Comparison of ENCODE assay signal across 8 cellular contexts in the genomic region with DNA sequence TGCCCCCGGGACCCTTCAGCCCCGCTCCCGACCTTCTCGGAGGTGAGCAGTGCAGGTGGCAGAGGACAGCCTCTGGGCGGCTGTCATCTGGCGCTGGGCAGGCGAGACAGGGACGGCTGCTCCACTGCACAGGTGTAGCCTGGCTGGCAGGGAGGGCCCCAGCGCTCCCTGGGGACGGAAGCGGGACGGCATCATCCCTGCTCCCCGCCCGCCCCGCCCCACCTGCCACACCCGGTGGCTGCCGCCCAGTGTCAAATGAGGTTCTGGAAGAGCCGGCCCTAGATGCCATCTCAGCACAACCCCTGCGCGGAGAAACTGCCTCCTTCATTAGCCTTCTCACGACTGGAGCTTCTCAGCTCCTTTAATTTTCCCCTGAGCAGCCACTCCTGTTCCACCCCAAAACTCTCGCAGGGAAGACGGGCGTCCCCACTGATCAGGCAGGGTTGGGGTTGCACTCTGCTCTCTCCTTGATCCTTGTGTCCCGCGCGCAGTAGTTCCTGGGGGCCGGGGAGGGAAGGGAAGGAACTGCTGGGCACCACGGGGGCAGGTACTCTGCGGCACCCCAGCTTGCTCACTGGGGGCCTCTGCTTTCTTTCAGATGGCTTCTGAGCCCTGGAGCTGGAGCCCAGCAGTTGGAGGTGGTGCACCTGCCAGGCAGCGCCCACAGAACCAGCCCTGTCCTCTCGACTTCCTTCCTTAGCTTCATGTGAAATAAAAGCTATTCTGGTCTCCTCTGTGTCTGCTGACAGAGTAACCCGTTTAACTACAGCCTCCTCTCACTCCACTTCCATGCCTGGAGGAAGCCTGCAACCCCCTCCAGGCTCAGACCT. TPM values are rescaled to one million over a fixed set of nuclear protein-coding genes. Genes with fewer than 3 reads are reported as not detected.
DNase-seq lines count a peak whose midpoint lies in the region; ATAC-seq and TF ChIP-seq lines count a peak whose summit lies in the region.

No MANE protein-coding gene starts in this region.

- no peaks in the 10 kb centered on the region for H3K36me3 ChIP-seq in GM23248 (ENCODE audit: low read depth)
- H3K36me3 ChIP-seq in gastroesophageal sphincter, result peaks cover 0 to 18% of the 10 kb centered on the region in 2 donors
- H3K36me3 ChIP-seq in tibial nerve, result peaks cover 0 to 18% (median 0%) of the 10 kb centered on the region in 3 donors

- peaks cover 2% of the 10 kb centered on the region for H3K27me3 Mint-ChIP-seq in activated CD4-positive, alpha-beta T cell treated with anti-CD3 and anti-CD28 coated beads for 36 hours

- TF ChIP-seq CTCF in gastroesophageal sphincter (IDR thresholded peaks at IDR 0.05) (no peak), tibial nerve (IDR thresholded peaks at IDR 0.05) (no peak)

- H3K27ac Mint-ChIP-seq in activated CD4-positive, alpha-beta T cell treated with anti-CD3 and anti-CD28 coated beads for 36 hours, result peak overlapping the region; percentile 52

- WGBS in GM23248 (ENCODE audit: low coverage in 1 of 2, low lambda C conversion rate in 2 of 2, missing lambda C conversion rate in 2 of 2), 2 experiments, result 31 to 32% methylated on average over 27 to 31 of the region's 33 CpGs
- 21% methylated on average over 3 of the region's 33 CpGs; no CpG with 5 or more reads in 1 of the 2 donors for WGBS in gastroesophageal sphincter (ENCODE audit: low coverage in 1 of 2), 2 donors
- 36 to 45% methylated on average over 17 to 19 of the region's 33 CpGs for WGBS in tibial nerve, 2 donors

- H3K4me1 Mint-ChIP-seq in activated CD4-positive, alpha-beta T cell treated with anti-CD3 and anti-CD28 coated beads for 36 hours, result peaks cover 13% of the 10 kb centered on the region

- peaks cover 28% of the 10 kb centered on the region for H3F3A ChIP-seq in GM23248 (ENCODE audit: insufficient read depth)

- H3K4me1 ChIP-seq in GM23248 (ENCODE audit: insufficient read depth), result peaks cover 18% of the 10 kb centered on the region
- peaks cover 5 to 32% (median 16%) of the 10 kb centered on the region in 3 donors for H3K4me1 ChIP-seq in gastroesophageal sphincter
- peaks cover 0 to 43% (median 15%) of the 10 kb centered on the region in 4 donors for H3K4me1 ChIP-seq in tibial nerve

- DNase-seq in GDM1 (lab: John Stamatoyannopoulos, UW) (peak; percentile 25), GM23248 (peak; percentile 35), LoVo (ENCODE audit: low spot score) (peak; percentile 72), tibial nerve (ENCODE audit: low spot score in 2 of 2) (no peak)
- DNase-seq in activated CD4-positive, alpha-beta T cell treated with anti-CD3 and anti-CD28 coated beads for 36 hours, result peak; percentile 65
- peak; percentile 6 to 17 (median 7) for DNase-seq in stimulated activated CD4-positive, alpha-beta T cell treated with anti-CD3 and anti-CD28 coated beads, Interleukin-12 subunit alpha, Interleukin-12 subunit beta, amount 100 ng/mL, for 48 hours (ENCODE audit: low read depth in 2 of 3, low spot score in 1 of 3)

- H2AFZ ChIP-seq in GM23248, result no peak overlapping the region

- intact Hi-C loops in activated CD4-positive, alpha-beta T cell treated with anti-CD3 and anti-CD28 coated beads for 36 hours (cut with DNase I, micrococcal nuclease), result loop anchor here (1.0 to 5.0 kb wide), 2 partner anchors 61 to 63 kb away; a partner anchor contains a TSS

- H3K9me3 ChIP-seq in GM23248 (ENCODE audit: low read depth) (no peaks in the 10 kb centered on the region), gastroesophageal sphincter (peaks cover 0 to 15% (median 0%) of the 10 kb centered on the region in 3 donors), tibial nerve (peaks cover 0 to 11% (median 3%) of the 10 kb centered on the region in 4 donors)

- H3K4me2 ChIP-seq in GM23248 (ENCODE audit: unreplicated experiment), result no peak overlapping the region

- peaks cover 12% of the 10 kb centered on the region for H3K36me3 Mint-ChIP-seq in activated CD4-positive, alpha-beta T cell treated with anti-CD3 and anti-CD28 coated beads for 36 hours (ENCODE audit: low read depth)

- TF ChIP-seq POLR2A in gastroesophageal sphincter (IDR thresholded peaks at IDR 0.05), result no peak
- TF ChIP-seq POLR2A in tibial nerve (IDR thresholded peaks at IDR 0.05), result no peak

- H3K79me2 ChIP-seq in GM23248 (ENCODE audit: insufficient read depth), result no peaks in the 10 kb centered on the region

- H3K9ac ChIP-seq in GM23248, result peak overlapping the region; percentile 66

- POLR2A ChIA-PET in activated CD4-positive, alpha-beta T cell treated with anti-CD3 and anti-CD28 coated beads for 36 hours (lab: Charles Lee), result interaction anchor here (0.6 to 1.7 kb wide), 3 partner anchors 11 to 78 kb away, joined by 3 to 8 read pairs (median 3); no protein-coding TSS in a partner anchor

- in situ Hi-C loops in GM23248 (cut with MboI), result no loop called here

- H3K27ac ChIP-seq in GM23248 (peak overlapping the region; percentile 86), gastroesophageal sphincter (peak overlapping the region in 3 of 4 donors; percentile 50 to 60 (median 51)), tibial nerve (peak overlapping the region in 2 of 4 donors; percentile 41 to 77)

- peak; percentile 73 for ATAC-seq in activated CD4-positive, alpha-beta T cell treated with anti-CD3 and anti-CD28 coated beads for 36 hours
- ATAC-seq in gastroesophageal sphincter (peak; percentile 12), HG03565 (IDR thresholded peaks at IDR 0.05; ENCODE audit: unreplicated experiment) (no peak)

- no peaks in the 10 kb centered on the region for H4K20me1 ChIP-seq in GM23248 (ENCODE audit: insufficient read depth)

- TF ChIP-seq EP300 in gastroesophageal sphincter (IDR thresholded peaks at IDR 0.05) (no peak), tibial nerve (IDR thresholded peaks at IDR 0.05) (no peak)

- no peaks in the 10 kb centered on the region for H3K9me2 ChIP-seq in GM23248 (ENCODE audit: insufficient read depth)

- H3K9me3 Mint-ChIP-seq in activated CD4-positive, alpha-beta T cell treated with anti-CD3 and anti-CD28 coated beads for 36 hours (ENCODE audit: low read depth), result peaks cover 5% of the 10 kb centered on the region

- H3K4me3 ChIP-seq in GM23248 (no peak overlapping the region), gastroesophageal sphincter (peak overlapping the region in 1 of 2 donors; percentile 30), tibial nerve (peak overlapping the region in 1 of 4 donors; percentile 0)

- peak overlapping the region; percentile 61 for H3K4me3 Mint-ChIP-seq in activated CD4-positive, alpha-beta T cell treated with anti-CD3 and anti-CD28 coated beads for 36 hours

- H3K27me3 ChIP-seq in GM23248 (replicated peaks; ENCODE audit: insufficient read depth) (no peaks in the 10 kb centered on the region), gastroesophageal sphincter (peaks cover 5% of the 10 kb centered on the region), tibial nerve (no peaks in the 10 kb centered on the region)

- CTCF ChIA-PET in activated CD4-positive, alpha-beta T cell treated with anti-CD3 and anti-CD28 coated beads for 36 hours (lab: Charles Lee), result interaction anchor here (0.6 to 10.0 kb wide), 27 partner anchors 8 to 750 kb away, joined by 3 to 151 read pairs (median 4); no protein-coding TSS in a partner anchor

RNA-seq across cellular contexts. Expression of a gene that starts 12.0 kb away (rescaled TPM):
- 8.8 and 19.6 TPM in 2 replicates for total RNA-seq in GM23248 (2014; rRNA removed; shearing (Covaris generic))
- polyA plus RNA-seq in GM23248 (2016; fragmentation: Nextera tagmentation; extraction: Ambion mirVana), result 117 and 118 TPM in 2 replicates
- total RNA-seq in activated CD4-positive, alpha-beta T cell treated with anti-CD3 and anti-CD28 coated beads for 36 hours, result not detected
- total RNA-seq in gastroesophageal sphincter (10 to 100 TPM; 21.0 to 34.9 (median 28.9) TPM), tibial nerve (100 to 1,000 TPM in 3 of 4 donors, 10 to 100 TPM in 1; 63.3 to 199 (median 140) TPM)

Comparison
In these comparisons a context has a peak if more than half of its experiments do, and no peak if none do; other contexts are left out.
1. DNase-seq: peak in GDM1 (single experiment), GM23248 (single experiment), LoVo (single experiment), activated CD4-positive, alpha-beta T cell treated with anti-CD3 and anti-CD28 coated beads for 36 hours (single experiment) and stimulated activated CD4-positive, alpha-beta T cell treated with anti-CD3 and anti-CD28 coated beads, Interleukin-12 subunit alpha, Interleukin-12 subunit beta, amount 100 ng/mL, for 48 hours (3 of 3); none in tibial nerve (0 of 2).